Comparison of ENCODE assay signal across 11 cellular contexts in the genomic region with DNA sequence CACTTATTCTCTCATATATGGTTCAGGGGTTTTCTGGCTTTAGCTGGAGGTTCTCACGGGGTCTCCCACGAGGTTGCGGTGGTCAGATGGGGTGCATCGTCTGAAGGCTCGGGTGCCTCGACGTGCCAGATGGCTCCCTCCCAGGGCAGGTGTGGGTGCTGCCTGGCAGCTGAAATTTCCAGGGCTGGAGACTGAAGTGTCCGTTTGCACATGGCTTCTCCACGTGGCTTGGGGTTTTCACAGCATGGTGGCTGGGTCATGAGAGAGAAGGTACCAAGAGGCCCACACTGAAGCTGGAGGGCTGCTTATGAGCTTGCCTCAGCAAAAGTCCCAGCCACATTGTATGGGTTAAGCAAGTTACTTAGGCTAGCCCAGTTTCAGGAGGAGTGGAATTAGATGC.
DNase-seq lines count a peak whose midpoint lies in the region; TF ChIP-seq lines count a peak whose summit lies in the region.
"Had no signal": no experiment of that assay in that cellular context is flagged by ENCODE, and none has a peak within 500 bp of the region (broad histone marks: within the 10 kb centered on the region; RNA-seq: fewer than 3 reads in every experiment).

No MANE protein-coding gene starts in this region.

- peaks cover 49% of the 10 kb centered on the region for H3K27me3 Mint-ChIP-seq in nephron progenitor cell (ENCODE audit: low read depth, poor library complexity)

- peaks cover 3% of the 10 kb centered on the region; the same call in 1 of the 2 replicates for H3K27me3 ChIP-seq in BE2C
- no peaks in the 10 kb centered on the region for H3K27me3 ChIP-seq in HL-60 (ENCODE audit: insufficient read depth, poor library complexity, severe bottlenecking)
- peaks cover 32% of the 10 kb centered on the region for H3K27me3 ChIP-seq in ectodermal cell (ENCODE audit: control insufficient read depth, insufficient read depth, low read length, poor library complexity, severe bottlenecking)

- H3K36me3 ChIP-seq in BE2C: no peaks in the 10 kb centered on the region
- no peaks in the 10 kb centered on the region for H3K36me3 ChIP-seq in ectodermal cell (ENCODE audit: control insufficient read depth, insufficient read depth, low read length)

- peaks cover 22% of the 10 kb centered on the region for H3K4me1 Mint-ChIP-seq in nephron progenitor cell

- H3K4me3 Mint-ChIP-seq in nephron progenitor cell: peak overlapping the region; percentile 82

- H3K9me3 ChIP-seq in BE2C (no peaks in the 10 kb centered on the region), ectodermal cell (ENCODE audit: control insufficient read depth, low read length) (no peaks in the 10 kb centered on the region)

- no peak overlapping the region for H3K27ac ChIP-seq in HL-60 (replicated peaks)
- H3K27ac ChIP-seq in ectodermal cell (ENCODE audit: insufficient read depth, low read depth, low read length, poor library complexity, severe bottlenecking): no peak overlapping the region
- H3K27ac ChIP-seq: RWPE1 had no signal

- peaks cover 14% of the 10 kb centered on the region for H3K9me3 Mint-ChIP-seq in nephron progenitor cell

- H3K4me1 ChIP-seq in BE2C: peaks cover 4% of the 10 kb centered on the region; the same call in 1 of the 2 replicates
- H3K4me1 ChIP-seq in ectodermal cell (ENCODE audit: control insufficient read depth, insufficient read depth, low read length): no peaks in the 10 kb centered on the region

- no peak for TF ChIP-seq CTCF in BE2C (IDR thresholded peaks at IDR 0.05; ENCODE audit: low read depth, low read length)
- no peak for TF ChIP-seq CTCF in HL-60 (IDR thresholded peaks at IDR 0.05; ENCODE audit: insufficient read depth, low read length)
- no peak for TF ChIP-seq CTCF in nephron progenitor cell (IDR thresholded peaks at IDR 0.05)

- 74 to 76% methylated on average over 9 of the region's 9 CpGs for WGBS in ectodermal cell, 2 experiments

- peak overlapping the region; percentile 66 for H3K4me3 ChIP-seq in BE2C (ENCODE audit: low read depth, low read length)
- peak overlapping the region; percentile 49 for H3K4me3 ChIP-seq in HL-60 (replicated peaks; ENCODE audit: insufficient read depth, low read length)
- H3K4me3 ChIP-seq in ectodermal cell (ENCODE audit: insufficient read depth, low read depth, low read length): peak overlapping the region; percentile 34

- no peak overlapping the region for H3K27ac Mint-ChIP-seq in nephron progenitor cell

- no peak for DNase-seq in BE2C
- no peak for DNase-seq in HL-60 (ENCODE audit: low read depth in 1 of 2, low spot score in 1 of 2)
- DNase-seq in nephron progenitor cell: no peak
- DNase-seq in T-helper 9 cell: no peak
- DNase-seq in stimulated activated CD4-positive, alpha-beta T cell treated with anti-CD3 and anti-CD28 coated beads, Interleukin-15, amount 100 ng/mL, for 24 hours: no peak
- no peak for DNase-seq in amniotic stem cell (lab: John Stamatoyannopoulos, UW)
- no peak for DNase-seq in OCI-M2 (lab: John Stamatoyannopoulos, UW; ENCODE audit: unreplicated experiment)
- DNase-seq: activated CD4-positive, alpha-beta T cell treated with anti-CD3 and anti-CD28 coated beads for 1 hour; activated naive CD4-positive, alpha-beta T cell treated with Interleukin-2 at 50 U/mL for 16 hours had no signal

- no peaks in the 10 kb centered on the region for H3K36me3 Mint-ChIP-seq in nephron progenitor cell (ENCODE audit: low read depth)
